Comparison of ENCODE assay signal across 1 cellular context in the genomic region with DNA sequence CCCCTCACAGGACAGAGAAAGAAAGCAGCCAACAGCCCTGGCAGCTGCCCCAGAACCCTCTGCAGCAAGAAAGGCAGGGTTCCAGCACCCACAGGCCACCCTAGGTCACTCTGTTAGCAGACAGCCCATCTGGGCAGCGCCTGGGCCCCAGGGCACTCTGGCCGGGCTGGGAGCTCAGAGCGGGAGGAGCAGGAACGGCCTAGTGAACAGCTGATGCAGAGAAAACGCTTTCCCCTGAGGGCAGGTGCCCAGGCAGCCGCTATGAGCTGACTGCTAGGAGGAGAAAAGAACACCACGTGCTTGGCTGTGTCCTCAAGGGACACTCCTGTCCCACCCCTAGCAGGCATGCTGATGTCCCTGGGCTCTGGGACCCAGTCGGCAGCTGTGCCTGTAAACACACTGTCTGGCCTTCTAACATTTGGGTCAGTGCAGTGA.
TF ChIP-seq lines count a peak whose summit lies in the region.

No MANE protein-coding gene starts in this region.

TF ChIP-seq in HEK293, 187 proteins besides CTCF, POLR2A, EP300 and RAD21 (continued from another document):
- peak; percentile 80; the same call in 1 of the 2 replicates for TF ChIP-seq ZBTB48 (tag by site-specific recombination; IDR thresholded peaks at IDR 0.05)
- TF ChIP-seq ZNF311 (tag by site-specific recombination; IDR thresholded peaks at IDR 0.05; ENCODE audit: borderline replicate concordance) = no peak
- TF ChIP-seq SP2 (tag by site-specific recombination; IDR thresholded peaks at IDR 0.05) = no peak
- TF ChIP-seq, protein P1, sequence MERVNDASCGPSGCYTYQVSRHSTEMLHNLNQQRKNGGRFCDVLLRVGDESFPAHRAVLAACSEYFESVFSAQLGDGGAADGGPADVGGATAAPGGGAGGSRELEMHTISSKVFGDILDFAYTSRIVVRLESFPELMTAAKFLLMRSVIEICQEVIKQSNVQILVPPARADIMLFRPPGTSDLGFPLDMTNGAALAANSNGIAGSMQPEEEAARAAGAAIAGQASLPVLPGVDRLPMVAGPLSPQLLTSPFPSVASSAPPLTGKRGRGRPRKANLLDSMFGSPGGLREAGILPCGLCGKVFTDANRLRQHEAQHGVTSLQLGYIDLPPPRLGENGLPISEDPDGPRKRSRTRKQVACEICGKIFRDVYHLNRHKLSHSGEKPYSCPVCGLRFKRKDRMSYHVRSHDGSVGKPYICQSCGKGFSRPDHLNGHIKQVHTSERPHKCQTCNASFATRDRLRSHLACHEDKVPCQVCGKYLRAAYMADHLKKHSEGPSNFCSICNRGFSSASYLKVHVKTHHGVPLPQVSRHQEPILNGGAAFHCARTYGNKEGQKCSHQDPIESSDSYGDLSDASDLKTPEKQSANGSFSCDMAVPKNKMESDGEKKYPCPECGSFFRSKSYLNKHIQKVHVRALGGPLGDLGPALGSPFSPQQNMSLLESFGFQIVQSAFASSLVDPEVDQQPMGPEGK (tag by site-specific recombination; IDR thresholded peaks at IDR 0.05) = peak; percentile 57
- TF ChIP-seq, protein P2, sequence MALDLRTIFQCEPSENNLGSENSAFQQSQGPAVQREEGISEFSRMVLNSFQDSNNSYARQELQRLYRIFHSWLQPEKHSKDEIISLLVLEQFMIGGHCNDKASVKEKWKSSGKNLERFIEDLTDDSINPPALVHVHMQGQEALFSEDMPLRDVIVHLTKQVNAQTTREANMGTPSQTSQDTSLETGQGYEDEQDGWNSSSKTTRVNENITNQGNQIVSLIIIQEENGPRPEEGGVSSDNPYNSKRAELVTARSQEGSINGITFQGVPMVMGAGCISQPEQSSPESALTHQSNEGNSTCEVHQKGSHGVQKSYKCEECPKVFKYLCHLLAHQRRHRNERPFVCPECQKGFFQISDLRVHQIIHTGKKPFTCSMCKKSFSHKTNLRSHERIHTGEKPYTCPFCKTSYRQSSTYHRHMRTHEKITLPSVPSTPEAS (tag by site-specific recombination; IDR thresholded peaks at IDR 0.05) = no peak
- no peak for TF ChIP-seq ZNF239 (tag by site-specific recombination; IDR thresholded peaks at IDR 0.05)
- TF ChIP-seq, protein P3, sequence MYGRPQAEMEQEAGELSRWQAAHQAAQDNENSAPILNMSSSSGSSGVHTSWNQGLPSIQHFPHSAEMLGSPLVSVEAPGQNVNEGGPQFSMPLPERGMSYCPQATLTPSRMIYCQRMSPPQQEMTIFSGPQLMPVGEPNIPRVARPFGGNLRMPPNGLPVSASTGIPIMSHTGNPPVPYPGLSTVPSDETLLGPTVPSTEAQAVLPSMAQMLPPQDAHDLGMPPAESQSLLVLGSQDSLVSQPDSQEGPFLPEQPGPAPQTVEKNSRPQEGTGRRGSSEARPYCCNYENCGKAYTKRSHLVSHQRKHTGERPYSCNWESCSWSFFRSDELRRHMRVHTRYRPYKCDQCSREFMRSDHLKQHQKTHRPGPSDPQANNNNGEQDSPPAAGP (tag by site-specific recombination; IDR thresholded peaks at IDR 0.05) = peak; percentile 60; the same call in 1 of the 2 replicates
